ENCODE assay signal across 12 cellular contexts in genomic region chr14:55329999-55330710, GRCh38. TPM values are rescaled to one million over a fixed set of nuclear protein-coding genes. Genes with fewer than 3 reads are reported as not detected.
A peak's percentile ranks its signal among the peaks of the same experiment; 100 is the strongest.
DNase-seq lines count a peak whose midpoint lies in the region; ATAC-seq and TF ChIP-seq lines count a peak whose summit lies in the region.
"Had no signal": no experiment of that assay in that cellular context is flagged by ENCODE, and none has a peak within 500 bp of the region (broad histone marks: within the 10 kb centered on the region; RNA-seq: fewer than 3 reads in every experiment).

No MANE protein-coding gene starts in this region.

- H3K4me1 Mint-ChIP-seq in activated T-cell treated with anti-CD3 and anti-CD28 coated beads, Interleukin-2, amount 50 U/mL, for 24 hours (ENCODE audit: low read depth) = peaks cover 85% of the 10 kb centered on the region

- TF ChIP-seq EP300 in stomach (IDR thresholded peaks at IDR 0.05) = no peak

- H3K4me3 Mint-ChIP-seq in activated T-cell treated with anti-CD3 and anti-CD28 coated beads, Interleukin-2, amount 50 U/mL, for 24 hours = peak overlapping the region; percentile 65
- H3K4me3 Mint-ChIP-seq: activated B cell treated with CpG ODN at 0.5 μM for 24 hours had no signal

- H3K4me3 ChIP-seq in stomach = no peak overlapping the region
- H3K4me3 ChIP-seq: upper lobe of right lung had no signal

- H3K9me3 Mint-ChIP-seq in activated T-cell treated with anti-CD3 and anti-CD28 coated beads, Interleukin-2, amount 50 U/mL, for 24 hours = peaks cover 2% of the 10 kb centered on the region

- no peak for TF ChIP-seq CTCF in foreskin keratinocyte (conservative IDR thresholded peaks at IDR 0.05)
- no peak for TF ChIP-seq CTCF in stomach (IDR thresholded peaks at IDR 0.05)

- ATAC-seq in foreskin keratinocyte = peak; percentile 66
- no peak for ATAC-seq in HG02642 (IDR thresholded peaks at IDR 0.05; ENCODE audit: poor library complexity, unreplicated experiment)
- ATAC-seq: upper lobe of right lung had no signal

- no peak for TF ChIP-seq POLR2A in stomach (IDR thresholded peaks at IDR 0.05)

- DNase-seq in activated T-cell treated with anti-CD3 and anti-CD28 coated beads for 24 hours (ENCODE audit: low read depth) = peak; percentile 41
- no peak for DNase-seq in activated T-cell treated with anti-CD3 and anti-CD28 coated beads for 4 hours
- peak; percentile 56 for DNase-seq in activated T-cell treated with anti-CD3 and anti-CD28 coated beads, Interleukin-2, amount 50 U/mL, for 24 hours
- peak; percentile 9 to 38 for DNase-seq in foreskin keratinocyte
- no peak for DNase-seq in stomach
- DNase-seq in iPS-NIHi7 (ENCODE audit: extremely low spot score) = no peak
- no peak for DNase-seq in A172 (ENCODE audit: low spot score)
- DNase-seq: activated B cell treated with CpG ODN at 0.5 μM for 24 hours, kidney glomerular epithelial cell, SIG-M5, upper lobe of right lung had no signal

- H3K36me3 ChIP-seq in stomach = no peaks in the 10 kb centered on the region
- H3K36me3 ChIP-seq: upper lobe of right lung had no signal

- H3K27me3 ChIP-seq in foreskin keratinocyte (no peaks in the 10 kb centered on the region), stomach (no peaks in the 10 kb centered on the region)
- H3K27me3 ChIP-seq: upper lobe of right lung had no signal

- intact Hi-C loops in stomach (cut with DNase I; ENCODE audit: low total_unique reads) = no loop called here

- peaks cover 10% of the 10 kb centered on the region for H3K36me3 Mint-ChIP-seq in activated T-cell treated with anti-CD3 and anti-CD28 coated beads, Interleukin-2, amount 50 U/mL, for 24 hours (ENCODE audit: low read depth)

- no peaks in the 10 kb centered on the region for H3K9me3 ChIP-seq in stomach
- H3K9me3 ChIP-seq: upper lobe of right lung had no signal

- no peaks in the 10 kb centered on the region for H3K27me3 Mint-ChIP-seq in activated T-cell treated with anti-CD3 and anti-CD28 coated beads, Interleukin-2, amount 50 U/mL, for 24 hours
- H3K27me3 Mint-ChIP-seq: activated B cell treated with CpG ODN at 0.5 μM for 24 hours had no signal

- H3K27ac ChIP-seq in foreskin keratinocyte (no peak overlapping the region), stomach (peak overlapping the region in 4 of 5 donors; percentile 20 to 43 (median 34))
- H3K27ac ChIP-seq: upper lobe of right lung had no signal

- 63 to 69% (median 64%) methylated on average over 6 of the region's 6 CpGs for WGBS in stomach, 5 donors

- H3K4me1 ChIP-seq in foreskin keratinocyte = peaks cover 7% of the 10 kb centered on the region
- peaks cover 23 to 60% (median 40%) of the 10 kb centered on the region in 4 donors for H3K4me1 ChIP-seq in stomach

- H3K27ac Mint-ChIP-seq in activated T-cell treated with anti-CD3 and anti-CD28 coated beads, Interleukin-2, amount 50 U/mL, for 24 hours = peak overlapping the region; percentile 93
- H3K27ac Mint-ChIP-seq: activated B cell treated with CpG ODN at 0.5 μM for 24 hours had no signal

RNA-seq across cellular contexts. Expression of gene FBXO34, which starts 58.9 kb away (rescaled TPM):
- total RNA-seq in foreskin keratinocyte (16.3 and 17.3 TPM in 2 replicates), stomach (10 to 100 TPM; 18.7 to 55.0 (median 45.3) TPM)
- polyA plus RNA-seq in foreskin keratinocyte (5.0 and 6.9 TPM in 2 replicates), stomach (10 to 100 TPM in 1 of 3 donors, 1 to 10 TPM in 2; 6.7 to 13.0 (median 9.5) TPM)
- total RNA-seq in A172 (2014; rRNA removed; shearing (Covaris generic)) = 13.5 and 16.7 TPM in 2 replicates

Comparison
In these comparisons a context has a peak if more than half of its experiments do, and no peak if none do; other contexts are left out.
1. DNase-seq: peak in activated T-cell treated with anti-CD3 and anti-CD28 coated beads for 24 hours (single experiment), activated T-cell treated with anti-CD3 and anti-CD28 coated beads, Interleukin-2, amount 50 U/mL, for 24 hours (single experiment) and foreskin keratinocyte (2 of 2); none in activated T-cell treated with anti-CD3 and anti-CD28 coated beads for 4 hours (single experiment), stomach (single experiment), iPS-NIHi7 (single experiment) and A172 (single experiment).